9 cellular contexts compared by ENCODE assay signal in genomic region chr5:159010611-159011497, GRCh38.
A peak's percentile ranks its signal among the peaks of the same experiment; 100 is the strongest.
DNase-seq lines count a peak whose midpoint lies in the region; ATAC-seq and TF ChIP-seq lines count a peak whose summit lies in the region.
"Had no signal": no experiment of that assay in that cellular context is flagged by ENCODE, and none has a peak within 500 bp of the region (broad histone marks: within the 10 kb centered on the region; RNA-seq: fewer than 3 reads in every experiment).

No MANE protein-coding gene starts in this region.

- H3K4me1 Mint-ChIP-seq in T-cell: peaks cover 10 to 16% (median 13%) of the 10 kb centered on the region in 3 donors

- intact Hi-C loops in mucosa of descending colon (cut with DNase I, micrococcal nuclease): no loop called here

- H3K36me3 Mint-ChIP-seq in T-cell: no peaks in the 10 kb centered on the region

- peak overlapping the region in 1 of 2 donors; percentile 9 for H3K27ac Mint-ChIP-seq in T-cell

- H3K4me1 ChIP-seq in mucosa of descending colon (ENCODE audit: low read depth): peaks cover 3% of the 10 kb centered on the region
- no peaks in the 10 kb centered on the region; the same call in 1 of the 2 replicates for H3K4me1 ChIP-seq in HAP-1
- H3K4me1 ChIP-seq: pancreas had no signal

- no peaks in the 10 kb centered on the region for H3K36me3 ChIP-seq in mucosa of descending colon (ENCODE audit: low read depth)
- H3K36me3 ChIP-seq in HAP-1 (replicated peaks): no peaks in the 10 kb centered on the region
- H3K36me3 ChIP-seq: pancreas had no signal

- peak; percentile 94 for ATAC-seq in GM18873 (IDR thresholded peaks at IDR 0.05; ENCODE audit: low FRiP score, unreplicated experiment)
- ATAC-seq in HG02678 (IDR thresholded peaks at IDR 0.05; ENCODE audit: unreplicated experiment): peak; percentile 94
- ATAC-seq in T-cell (replicated peaks in 1 of 4): peak in 1 of 4 experiments; percentile 29
- ATAC-seq in mucosa of descending colon: peak; percentile 64

- H3K9me3 ChIP-seq in mucosa of descending colon (no peaks in the 10 kb centered on the region), HAP-1 (no peaks in the 10 kb centered on the region)
- H3K9me3 ChIP-seq: pancreas had no signal

- H3K27me3 Mint-ChIP-seq in T-cell: peaks cover 14 to 24% of the 10 kb centered on the region in 2 donors

- H3K4me3 Mint-ChIP-seq in T-cell: peak overlapping the region in 2 of 3 donors; percentile 11 to 54

- H3K4me3 ChIP-seq in mucosa of descending colon (no peak overlapping the region), HAP-1 (no peak overlapping the region)

- POLR2A ChIA-PET in T-cell (lab: Charles Lee): interaction anchor here in 1 of 2 donors (0.6 kb wide), 1 partner anchor 108 kb away, joined by 5 read pairs; no protein-coding TSS in a partner anchor

- in situ Hi-C loops in HAP-1 (cut with MboI; ENCODE audit: low sequenced_read_pairs): no loop called here

- H3K27me3 ChIP-seq in HAP-1 (ENCODE audit: low read depth): peaks cover 2% of the 10 kb centered on the region; the same call in 1 of the 2 replicates
- H3K27me3 ChIP-seq: pancreas had no signal

- TF ChIP-seq CTCF in mucosa of descending colon (IDR thresholded peaks at IDR 0.05): no peak

- CTCF ChIA-PET in T-cell (lab: Charles Lee): interaction anchor here in 1 of 2 donors (0.6 kb wide), 1 partner anchor 9 kb away, joined by 8 read pairs; no protein-coding TSS in a partner anchor

- no peak for DNase-seq in T-cell
- no peak for DNase-seq in mucosa of descending colon
- DNase-seq in HAP-1 (ENCODE audit: low spot score in 2 of 2): no peak
- DNase-seq in DMS114 treated with DMSO at 0.1 percent for 48 hours (lab: John Stamatoyannopoulos, UW; ENCODE audit: unreplicated experiment): no peak
- no peak for DNase-seq in NCI-H526 (lab: John Stamatoyannopoulos, UW)
- no peak for DNase-seq in superior temporal gyrus (ENCODE audit: extremely low spot score)
- DNase-seq: pancreas had no signal

- H3K9me3 Mint-ChIP-seq in T-cell: no peaks in the 10 kb centered on the region
